1 cellular context compared by ENCODE assay signal in the genomic region with DNA sequence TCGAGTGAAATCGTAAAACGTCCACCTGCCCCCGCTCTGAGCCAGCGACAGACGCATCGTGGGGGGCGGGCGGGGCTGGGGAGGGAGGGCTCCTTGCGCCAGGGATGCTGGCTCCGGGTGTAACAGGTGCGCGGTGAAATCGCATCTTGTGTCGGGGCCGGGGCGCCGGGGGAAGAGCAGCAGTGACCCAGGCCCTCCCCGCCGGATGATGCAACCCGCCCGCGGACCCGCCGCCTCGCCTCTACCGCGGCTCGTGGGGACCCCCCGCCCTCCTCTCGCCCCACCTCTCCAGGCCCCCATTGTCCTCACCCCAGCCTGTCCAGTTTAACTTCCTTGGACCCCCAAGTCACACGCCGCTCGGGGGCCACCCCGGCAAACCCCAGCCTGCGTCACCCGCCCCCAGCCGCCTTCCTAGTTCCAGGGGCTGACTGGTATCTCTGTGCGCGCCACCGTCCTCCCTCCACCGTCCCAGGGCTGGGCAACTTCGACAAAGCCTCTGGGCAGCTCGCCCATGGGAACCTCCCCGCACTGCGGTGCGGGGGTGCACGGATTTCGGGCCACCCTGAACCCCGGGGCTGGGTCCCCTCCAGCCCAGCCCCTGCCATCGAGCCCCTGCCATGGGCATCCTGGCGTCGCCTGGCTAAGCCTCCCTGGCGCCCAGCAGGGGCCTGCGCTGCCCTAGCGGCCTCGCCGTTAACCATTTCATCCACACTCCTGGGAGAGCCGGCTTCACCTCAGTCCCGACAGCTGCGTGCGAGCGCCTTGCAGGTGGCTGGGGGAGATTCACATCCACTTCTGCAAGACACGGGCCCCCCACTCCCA.
TF ChIP-seq lines count a peak whose summit lies in the region.

No MANE protein-coding gene starts in this region.

TF ChIP-seq in H1, 55 proteins besides CTCF, POLR2A, EP300 and RAD21:
- TF ChIP-seq CEBPB (IDR thresholded peaks at IDR 0.05; ENCODE audit: low read depth, low read length) = peak; percentile 84
- TF ChIP-seq TBP (IDR thresholded peaks at IDR 0.05; ENCODE audit: low read depth, low read length) = peak; percentile 45; the same call in 1 of the 2 replicates
- TF ChIP-seq, protein P1, sequence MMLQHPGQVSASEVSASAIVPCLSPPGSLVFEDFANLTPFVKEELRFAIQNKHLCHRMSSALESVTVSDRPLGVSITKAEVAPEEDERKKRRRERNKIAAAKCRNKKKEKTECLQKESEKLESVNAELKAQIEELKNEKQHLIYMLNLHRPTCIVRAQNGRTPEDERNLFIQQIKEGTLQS (IDR thresholded peaks at IDR 0.05; ENCODE audit: insufficient read depth, low read depth, low read length) = 0 out of 2 replicates have a peak, but pooled peaks have one; percentile 48
- no peak for TF ChIP-seq SIN3A (conservative IDR thresholded peaks at IDR 0.05 in 1 of 2, IDR thresholded peaks at IDR 0.05 in 1 of 2; ENCODE audit: low read depth in 1 of 2, low read length in 2 of 2)
- peak; percentile 23; the same call in 1 of the 2 replicates for TF ChIP-seq RBBP5 (IDR thresholded peaks at IDR 0.05; ENCODE audit: borderline replicate concordance, low read depth, low read length)
- TF ChIP-seq HDAC2 (IDR thresholded peaks at IDR 0.05; ENCODE audit: borderline replicate concordance in 1 of 2, low read depth in 2 of 2, low read length in 2 of 2) = peak in 1 of 2 experiments; percentile 24; a peak in 1 of 4 replicates
- no peak for TF ChIP-seq SP2 (IDR thresholded peaks at IDR 0.05; ENCODE audit: low read length)
- peak; percentile 34; the same call in 1 of the 2 replicates for TF ChIP-seq TAF1 (IDR thresholded peaks at IDR 0.05; ENCODE audit: low read depth, low read length)
- no peak for TF ChIP-seq BCL11A (IDR thresholded peaks at IDR 0.05; ENCODE audit: low read depth in 2 of 2, low read length in 2 of 2)
- peak; percentile 84 for TF ChIP-seq KDM4A (IDR thresholded peaks at IDR 0.05; ENCODE audit: low read depth, low read length, severe bottlenecking)
- no peak for TF ChIP-seq CBX5 (IDR thresholded peaks at IDR 0.05; ENCODE audit: low read depth, low read length)
- TF ChIP-seq, protein P2, sequence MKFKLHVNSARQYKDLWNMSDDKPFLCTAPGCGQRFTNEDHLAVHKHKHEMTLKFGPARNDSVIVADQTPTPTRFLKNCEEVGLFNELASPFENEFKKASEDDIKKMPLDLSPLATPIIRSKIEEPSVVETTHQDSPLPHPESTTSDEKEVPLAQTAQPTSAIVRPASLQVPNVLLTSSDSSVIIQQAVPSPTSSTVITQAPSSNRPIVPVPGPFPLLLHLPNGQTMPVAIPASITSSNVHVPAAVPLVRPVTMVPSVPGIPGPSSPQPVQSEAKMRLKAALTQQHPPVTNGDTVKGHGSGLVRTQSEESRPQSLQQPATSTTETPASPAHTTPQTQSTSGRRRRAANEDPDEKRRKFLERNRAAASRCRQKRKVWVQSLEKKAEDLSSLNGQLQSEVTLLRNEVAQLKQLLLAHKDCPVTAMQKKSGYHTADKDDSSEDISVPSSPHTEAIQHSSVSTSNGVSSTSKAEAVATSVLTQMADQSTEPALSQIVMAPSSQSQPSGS (IDR thresholded peaks at IDR 0.05; ENCODE audit: low read length) = peak; percentile 27; the same call in 1 of the 2 replicates
- TF ChIP-seq SIX5 (IDR thresholded peaks at IDR 0.05; ENCODE audit: low read depth, low read length) = no peak
- TF ChIP-seq, protein P3, sequence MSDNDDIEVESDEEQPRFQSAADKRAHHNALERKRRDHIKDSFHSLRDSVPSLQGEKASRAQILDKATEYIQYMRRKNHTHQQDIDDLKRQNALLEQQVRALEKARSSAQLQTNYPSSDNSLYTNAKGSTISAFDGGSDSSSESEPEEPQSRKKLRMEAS (IDR thresholded peaks at IDR 0.05) = peak; percentile 64; the same call in 1 of the 2 replicates
- TF ChIP-seq POLR2AphosphoS5 (IDR thresholded peaks at IDR 0.05; ENCODE audit: low read depth, low read length) = peak; percentile 40
- TF ChIP-seq EZH2 (IDR thresholded peaks at IDR 0.05; ENCODE audit: low read depth, low read length, severe bottlenecking) = no peak
- peak; percentile 34; the same call in 1 of the 2 replicates for TF ChIP-seq JUND (IDR thresholded peaks at IDR 0.05; ENCODE audit: low read length)
- peak; percentile 17; the same call in 1 of the 2 replicates for TF ChIP-seq YY1 (IDR thresholded peaks at IDR 0.05; ENCODE audit: low read depth, low read length)
- TF ChIP-seq, protein P4, sequence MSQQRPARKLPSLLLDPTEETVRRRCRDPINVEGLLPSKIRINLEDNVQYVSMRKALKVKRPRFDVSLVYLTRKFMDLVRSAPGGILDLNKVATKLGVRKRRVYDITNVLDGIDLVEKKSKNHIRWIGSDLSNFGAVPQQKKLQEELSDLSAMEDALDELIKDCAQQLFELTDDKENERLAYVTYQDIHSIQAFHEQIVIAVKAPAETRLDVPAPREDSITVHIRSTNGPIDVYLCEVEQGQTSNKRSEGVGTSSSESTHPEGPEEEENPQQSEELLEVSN (IDR thresholded peaks at IDR 0.05) = peak; percentile 46; the same call in 1 of the 2 replicates
- TF ChIP-seq KDM1A (IDR thresholded peaks at IDR 0.05; ENCODE audit: borderline replicate concordance, low read length) = 0 out of 2 replicates have a peak, but pooled peaks have one; percentile 23
- no peak for TF ChIP-seq NANOG (IDR thresholded peaks at IDR 0.05; ENCODE audit: insufficient read depth, low read depth, low read length, poor library complexity, severe bottlenecking)
- TF ChIP-seq CBX8 (IDR thresholded peaks at IDR 0.05; ENCODE audit: borderline replicate concordance, low read depth, low read length) = no peak
- TF ChIP-seq PHF8 (conservative IDR thresholded peaks at IDR 0.05; ENCODE audit: low read depth, low read length) = peak; percentile 33; the same call in 1 of the 2 replicates
